Comparison of ENCODE assay signal across 24 cellular contexts in the genomic region with DNA sequence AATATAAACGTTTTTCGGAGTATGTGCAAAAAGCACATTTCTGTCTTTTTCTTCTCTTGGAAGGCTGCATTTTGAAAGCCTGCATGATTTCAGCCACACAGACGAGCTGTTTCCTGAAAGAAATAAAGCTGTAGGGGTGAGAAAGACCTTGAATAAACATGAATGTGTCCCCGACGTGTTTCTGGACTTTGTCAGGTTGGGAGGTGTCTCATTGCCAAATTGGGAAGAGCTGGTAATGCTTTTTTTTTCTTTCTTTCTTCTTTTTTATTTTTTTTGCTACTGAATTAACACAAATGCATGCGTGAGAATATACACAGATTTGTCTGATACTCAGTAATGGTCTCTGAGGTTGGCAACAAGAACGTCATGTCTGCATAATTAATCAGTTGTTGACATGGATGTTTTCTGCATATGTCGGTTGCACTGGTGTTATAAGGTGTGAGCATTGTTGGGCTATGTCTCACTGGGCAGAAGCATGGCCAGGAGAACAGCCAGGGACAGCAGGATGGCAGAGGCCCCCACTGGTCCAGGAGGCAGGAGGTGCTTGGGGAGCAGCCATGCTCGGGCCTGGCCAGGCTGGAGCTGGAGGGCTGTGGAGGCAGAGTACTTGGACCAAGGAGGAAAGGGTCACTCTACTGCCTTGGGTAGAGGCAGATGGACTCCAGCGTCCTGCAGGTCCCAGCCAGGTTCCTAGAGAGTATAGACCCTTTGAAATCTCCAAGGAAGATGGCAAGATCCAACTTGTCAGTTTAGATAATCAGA. TPM values are rescaled to one million over a fixed set of nuclear protein-coding genes. Genes with fewer than 3 reads are reported as not detected.
DNase-seq lines count a peak whose midpoint lies in the region; ATAC-seq and TF ChIP-seq lines count a peak whose summit lies in the region.
"Had no signal": no experiment of that assay in that cellular context is flagged by ENCODE, and none has a peak within 500 bp of the region (broad histone marks: within the 10 kb centered on the region; RNA-seq: fewer than 3 reads in every experiment).

No MANE protein-coding gene starts in this region.

- H3K36me3 ChIP-seq in PC-3 (ENCODE audit: low read depth, low read length), result no peaks in the 10 kb centered on the region
- no peaks in the 10 kb centered on the region for H3K36me3 ChIP-seq in mesodermal cell (ENCODE audit: control insufficient read depth, insufficient read depth, low read length)
- H3K36me3 ChIP-seq in thoracic aorta, result no peaks in the 10 kb centered on the region
- H3K36me3 ChIP-seq: neutrophil, Peyer's patch, tibial nerve had no signal

- H3K36me3 Mint-ChIP-seq in T-helper 2 cell treated with Interferon-gamma antibody and Interleukin-4, amounts not matched to agents 5 μg/mL and 100 μg/mL, for 36 hours (ENCODE audit: low read depth), result no peaks in the 10 kb centered on the region
- H3K36me3 Mint-ChIP-seq: activated naive CD4-positive, alpha-beta T cell treated with anti-CD3 and anti-CD28 coated beads, Interleukin-2, amount 50 U/mL, for 72 hours; IgD-negative memory B cell had no signal

- H3F3A ChIP-seq in PC-3 (ENCODE audit: low read length, unreplicated experiment), result peaks cover 4% of the 10 kb centered on the region

- no peak overlapping the region for H3K4me3 Mint-ChIP-seq in T-helper 2 cell treated with Interferon-gamma antibody and Interleukin-4, amounts not matched to agents 5 μg/mL and 100 μg/mL, for 36 hours
- H3K4me3 Mint-ChIP-seq: activated CD8-positive, alpha-beta T cell treated with anti-CD3 and anti-CD28 coated beads, Interleukin-2, amount 10 ng/mL, durations not matched to agents 7 days and 5 days; IgD-negative memory B cell; stimulated activated naive CD8-positive, alpha-beta T cell treated with anti-CD3 and anti-CD28 coated beads, Interleukin-15, Interleukin-2, amounts not matched to agents 100 ng/mL and 50 ng/mL, for 24 hours had no signal

- H3K79me2 ChIP-seq in PC-3 (ENCODE audit: low read length), result 0 out of 2 replicates have a peak, but pooled peaks cover 14% of the 10 kb centered on the region

- CTCF ChIA-PET in PC-3 (lab: Charles Lee), result no interaction called here

- H3K4me1 ChIP-seq in PC-3 (ENCODE audit: insufficient read depth, low read length) (peaks cover 48% of the 10 kb centered on the region), mesodermal cell (ENCODE audit: control insufficient read depth, insufficient read depth, low read length, poor library complexity, severe bottlenecking) (peaks cover 42% of the 10 kb centered on the region), thoracic aorta (ENCODE audit: control insufficient read depth in 1 of 2, low read depth in 2 of 2) (peaks cover 35 to 57% of the 10 kb centered on the region in 2 donors)
- H3K4me1 ChIP-seq: Peyer's patch had no signal

- peak overlapping the region; percentile 83 for H3K27ac ChIP-seq in PC-3 (ENCODE audit: low read length)
- H3K27ac ChIP-seq in cingulate gyrus (ENCODE audit: low read depth, low read length), result peak overlapping the region; percentile 30
- H3K27ac ChIP-seq in mesodermal cell (ENCODE audit: low read depth, low read length, severe bottlenecking), result peak overlapping the region; percentile 94
- peak overlapping the region; percentile 72 to 74 for H3K27ac ChIP-seq in thoracic aorta
- H3K27ac ChIP-seq: neutrophil had no signal

- H3K4me3 ChIP-seq in PC-3 (ENCODE audit: low read length), result no peak overlapping the region
- H3K4me3 ChIP-seq in mesodermal cell (ENCODE audit: extremely low read depth, insufficient read depth, low read length, poor library complexity, severe bottlenecking), result no peak overlapping the region
- peak overlapping the region; percentile 39 for H3K4me3 ChIP-seq in thoracic aorta
- H3K4me3 ChIP-seq: Peyer's patch, tibial nerve had no signal

- no peak overlapping the region for H2AFZ ChIP-seq in PC-3 (ENCODE audit: low read length)

- H3K27me3 ChIP-seq in PC-3 (ENCODE audit: low read length) (no peaks in the 10 kb centered on the region), thoracic aorta (replicated peaks; ENCODE audit: insufficient read depth) (no peaks in the 10 kb centered on the region)
- H3K27me3 ChIP-seq: dorsolateral prefrontal cortex, neutrophil, Peyer's patch, tibial nerve had no signal

- H3K9me3 ChIP-seq in PC-3 (ENCODE audit: low read length) (no peaks in the 10 kb centered on the region), mesodermal cell (ENCODE audit: control insufficient read depth, low read length) (no peaks in the 10 kb centered on the region), thoracic aorta (no peaks in the 10 kb centered on the region)
- H3K9me3 ChIP-seq: neutrophil, Peyer's patch, tibial nerve had no signal

- no TSS peak for BruUV-seq in PC-3 (replicated peaks; lab: Mats Ljungman, UMichigan)

- no peak overlapping the region; the same call in 1 of the 2 replicates for H3K9ac ChIP-seq in PC-3 (ENCODE audit: low read length)

- no peaks in the 10 kb centered on the region for H3K9me3 Mint-ChIP-seq in T-helper 2 cell treated with Interferon-gamma antibody and Interleukin-4, amounts not matched to agents 5 μg/mL and 100 μg/mL, for 36 hours
- H3K9me3 Mint-ChIP-seq: activated T-helper 2 cell treated with anti-CD3 and anti-CD28 coated beads, Interferon-gamma antibody, Interleukin-2, Interleukin-4, amounts not matched to agents 10 μg/mL and 5 μg/mL and 100 μg/mL, durations not matched to agents 14 hours and 24 hours and 36 hours had no signal

- POLR2A ChIA-PET in PC-3 (lab: Charles Lee; ENCODE audit: unreplicated experiment), result no interaction called here

- H3K27me3 Mint-ChIP-seq in T-helper 2 cell treated with Interferon-gamma antibody and Interleukin-4, amounts not matched to agents 5 μg/mL and 100 μg/mL, for 36 hours (ENCODE audit: low read depth), result no peaks in the 10 kb centered on the region
- H3K27me3 Mint-ChIP-seq: IgD-negative memory B cell; stimulated activated naive CD8-positive, alpha-beta T cell treated with anti-CD3 and anti-CD28 coated beads, Interleukin-15, Interleukin-2, amounts not matched to agents 100 ng/mL and 50 ng/mL, for 24 hours had no signal

- WGBS in mesodermal cell (ENCODE audit: insufficient coverage in 2 of 2), 2 experiments, result 82 to 86% methylated on average over 6 to 7 of the region's 10 CpGs

- intact Hi-C loops in PC-3 (cut with micrococcal nuclease), result no loop called here

- H4K20me1 ChIP-seq in PC-3 (ENCODE audit: low read length), result no peaks in the 10 kb centered on the region

- ATAC-seq in PC-3, result no peak
- ATAC-seq in thoracic aorta (ENCODE audit: insufficient number of reproducible peaks, low FRiP score, low read depth), result no peak
- no peak for ATAC-seq in HG03378 (IDR thresholded peaks at IDR 0.05; ENCODE audit: unreplicated experiment)
- ATAC-seq: activated CD4-positive, CD25-positive, alpha-beta regulatory T cell treated with anti-CD3 and anti-CD28 coated beads, Interleukin-2, amount 50 U/mL, for 24 hours; activated CD8-positive, alpha-beta T cell treated with anti-CD3 and anti-CD28 coated beads, Interleukin-2, amount 10 ng/mL, durations not matched to agents 7 days and 5 days; activated naive CD4-positive, alpha-beta T cell treated with anti-CD3 and anti-CD28 coated beads, Interleukin-2, amount 50 U/mL, for 72 hours had no signal

- no peak for DNase-seq in PC-3
- DNase-seq in thoracic aorta (ENCODE audit: low spot score), result no peak
- no peak for DNase-seq in activated effector memory CD4-positive, alpha-beta T cell treated with Interleukin-2 at 50 U/mL for 16 hours
- DNase-seq in T-helper 2 cell treated with Interferon-gamma antibody and Interleukin-4, amounts not matched to agents 5 μg/mL and 100 μg/mL, for 36 hours (ENCODE audit: low spot score), result no peak
- DNase-seq: activated CD8-positive, alpha-beta T cell treated with anti-CD3 and anti-CD28 coated beads, Interleukin-2, amount 10 ng/mL, durations not matched to agents 7 days and 5 days; anterior cingulate cortex; COR-L47; DMS53; dorsolateral prefrontal cortex; glutamatergic neuron; NCI-H1694 treated with DMSO at 0.1 percent for 48 hours; NCI-H69; Peyer's patch had no signal

- H3K9me2 ChIP-seq in PC-3 (replicated peaks; ENCODE audit: low read length), result no peaks in the 10 kb centered on the region

- H3K4me1 Mint-ChIP-seq in T-helper 2 cell treated with Interferon-gamma antibody and Interleukin-4, amounts not matched to agents 5 μg/mL and 100 μg/mL, for 36 hours (ENCODE audit: low read depth), result no peaks in the 10 kb centered on the region
- H3K4me1 Mint-ChIP-seq: IgD-negative memory B cell had no signal

- no peak overlapping the region for H3K27ac Mint-ChIP-seq in T-helper 2 cell treated with Interferon-gamma antibody and Interleukin-4, amounts not matched to agents 5 μg/mL and 100 μg/mL, for 36 hours
- H3K27ac Mint-ChIP-seq: activated CD8-positive, alpha-beta T cell treated with anti-CD3 and anti-CD28 coated beads, Interleukin-2, amount 10 ng/mL, durations not matched to agents 7 days and 5 days; activated naive CD4-positive, alpha-beta T cell treated with anti-CD3 and anti-CD28 coated beads, Interleukin-2, amount 50 U/mL, for 72 hours; activated T-helper 2 cell treated with anti-CD3 and anti-CD28 coated beads, Interferon-gamma antibody, Interleukin-2, Interleukin-4, amounts not matched to agents 10 μg/mL and 5 μg/mL and 100 μg/mL, durations not matched to agents 14 hours and 24 hours and 36 hours; IgD-negative memory B cell; stimulated activated naive CD8-positive, alpha-beta T cell treated with anti-CD3 and anti-CD28 coated beads, Interleukin-15, Interleukin-2, amounts not matched to agents 100 ng/mL and 50 ng/mL, for 24 hours had no signal

- no peak overlapping the region for H3K4me2 ChIP-seq in PC-3 (ENCODE audit: low read length)

- TF ChIP-seq CTCF in PC-3 (conservative IDR thresholded peaks at IDR 0.05; ENCODE audit: low read depth, low read length) (no peak), thoracic aorta (IDR thresholded peaks at IDR 0.05) (no peak)

RNA-seq across cellular contexts. Expression of a gene that starts 39.1 kb away (rescaled TPM):
- total RNA-seq in PC-3 (2014; rRNA removed), result 7.9 and 10.9 TPM in 2 replicates
- polyA plus RNA-seq in mesodermal cell (2013, experiment 1 of 2), result 3.6 TPM
- 3.1 TPM for polyA plus RNA-seq in mesodermal cell (2013, experiment 2 of 2)
- total RNA-seq in thoracic aorta, result 10 to 100 TPM; 41.4 to 45.4 TPM
- total RNA-seq: activated CD8-positive, alpha-beta T cell treated with anti-CD3 and anti-CD28 coated beads, Interleukin-2, amount 10 ng/mL, durations not matched to agents 7 days and 5 days; activated naive CD4-positive, alpha-beta T cell treated with anti-CD3 and anti-CD28 coated beads, Interleukin-2, amount 50 U/mL, for 72 hours; T-helper 1 cell treated with Interleukin-12 subunit alpha and Interleukin-12 subunit beta and Interleukin-4 antibody, amounts not matched to agents 30 ng/mL and 1 ng/mL, for 36 hours had no signal
- polyA plus RNA-seq: IgD-negative memory B cell had no signal

Comparison
In these comparisons a context has a peak if more than half of its experiments do, and no peak if none do; other contexts are left out.
1. H3K27ac ChIP-seq: peak in every context shown above with its lines; median percentile 94 in mesodermal cell; 83 in PC-3; 73 in thoracic aorta; 30 in cingulate gyrus.